8 cellular contexts compared by ENCODE assay signal in genomic region chr1:196743244-196743643, GRCh38. TPM values are rescaled to one million over a fixed set of nuclear protein-coding genes. Genes with fewer than 3 reads are reported as not detected.
DNase-seq lines count a peak whose midpoint lies in the region; ATAC-seq and TF ChIP-seq lines count a peak whose summit lies in the region.
"Not testable (repeated sequence)": the region's sequence is repeated elsewhere in the genome, so short reads cannot be mapped to it uniquely, and the experiment has no call there.

No MANE protein-coding gene starts in this region.

- H3K27ac Mint-ChIP-seq in Calu3 (ENCODE audit: unreplicated experiment); neural crest cell (ENCODE audit: unreplicated experiment): not testable (repeated sequence)

- not testable (repeated sequence) for DNase-seq in Calu3; neural crest cell (ENCODE audit: low read depth, low spot score)
- DNase-seq in LHCN-M2 (ENCODE audit: low read depth) (peak; percentile 56), NCI-H446 (lab: John Stamatoyannopoulos, UW) (peak; percentile 60 to 73), SKM-1 treated with dmso at 0.1 percent for 144 hours (lab: John Stamatoyannopoulos, UW; ENCODE audit: unreplicated experiment) (peak; percentile 51)

- not testable (repeated sequence) for H3K4me1 Mint-ChIP-seq in Calu3 (ENCODE audit: low read depth, unreplicated experiment); neural crest cell

- peak; percentile 52 for TF ChIP-seq CTCF in Calu3 (IDR thresholded peaks at IDR 0.05; ENCODE audit: unreplicated experiment)
- TF ChIP-seq CTCF in neural crest cell (conservative IDR thresholded peaks at IDR 0.05) = peak; percentile 68

- ATAC-seq in GM18870 (IDR thresholded peaks at IDR 0.05; ENCODE audit: unreplicated experiment) (peak; percentile 96), HG02885 (IDR thresholded peaks at IDR 0.05; ENCODE audit: poor library complexity, unreplicated experiment) (peak; percentile 97), esophagus mucosa (peak; percentile 43)

- not testable (repeated sequence) for H3K4me3 Mint-ChIP-seq in Calu3 (ENCODE audit: low read depth, unreplicated experiment); neural crest cell

- not testable (repeated sequence) for BruUV-seq in Calu3 (replicated peaks; lab: Mats Ljungman, UMichigan)

- not testable (repeated sequence) for H3K9me3 Mint-ChIP-seq in Calu3 (ENCODE audit: low read depth, unreplicated experiment)
- peaks cover 11% of the 10 kb centered on the region for H3K9me3 Mint-ChIP-seq in neural crest cell

- H3K36me3 Mint-ChIP-seq in Calu3 (ENCODE audit: insufficient read depth, unreplicated experiment); neural crest cell (ENCODE audit: low read depth): not testable (repeated sequence)

- not testable (repeated sequence) for H3K27me3 Mint-ChIP-seq in Calu3 (ENCODE audit: unreplicated experiment); neural crest cell (ENCODE audit: low read depth)

- CTCF ChIA-PET in Calu3 (lab: Charles Lee) = not testable (repeated sequence)

- intact Hi-C loops in Calu3 (cut with micrococcal nuclease; ENCODE audit: unreplicated experiment) = loop anchor here (2.0 to 10.0 kb wide), 4 partner anchors 114 to 614 kb away; partner anchors contain the start of genes ASPM and F13B

RNA-seq across cellular contexts. Expression of gene CFHR3, which starts 31.4 kb away (rescaled TPM):
- total RNA-seq in Calu3 (2022) (not detected in 2 replicates), LHCN-M2 (2014; rRNA removed) (0.75 TPM in 1 of 2 replicates, not detected in the other), esophagus mucosa (0.36 TPM), neural crest cell (0.82 and 0.86 TPM in 2 replicates)
- not detected for polyA plus RNA-seq in LHCN-M2 (2012)

Comparison
In these comparisons a context has a peak if more than half of its experiments do, and no peak if none do; other contexts are left out.
1. ATAC-seq: peak in every context shown above with its lines; median percentile 97 in HG02885; 96 in GM18870; 43 in esophagus mucosa.